8 cellular contexts compared by ENCODE assay signal in the genomic region with DNA sequence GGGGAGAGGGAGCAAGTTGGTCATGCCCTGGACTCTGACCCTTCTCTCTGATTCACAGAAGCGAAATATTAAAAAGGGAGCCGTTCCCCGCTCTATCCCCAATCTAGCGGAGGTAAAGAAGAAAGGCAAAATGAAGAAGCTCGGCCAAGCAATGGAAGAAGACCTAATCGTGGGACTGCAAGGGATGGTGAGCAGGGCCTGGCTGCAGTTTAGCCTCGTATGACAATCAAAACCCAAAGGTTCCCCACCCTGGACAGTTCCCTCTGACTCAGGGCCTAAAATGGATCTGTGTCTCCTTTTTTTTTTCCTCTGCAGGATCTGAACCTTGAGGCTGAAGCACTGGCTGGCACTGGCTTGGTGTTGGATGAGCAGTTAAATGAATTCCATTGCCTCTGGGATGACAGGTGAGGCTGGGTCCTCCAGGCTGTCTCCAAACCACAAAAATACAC. TPM values are rescaled to one million over a fixed set of nuclear protein-coding genes. Genes with fewer than 3 reads are reported as not detected.
DNase-seq lines count a peak whose midpoint lies in the region; ATAC-seq and TF ChIP-seq lines count a peak whose summit lies in the region.

No MANE protein-coding gene starts in this region.

- peak overlapping the region; percentile 27 for H3K27ac Mint-ChIP-seq in CD8-positive, alpha-beta T cell
- H3K27ac Mint-ChIP-seq in endothelial cell (ENCODE audit: unreplicated experiment) (peak overlapping the region; percentile 36), osteocyte (ENCODE audit: unreplicated experiment) (peak overlapping the region; percentile 98)

- no peaks in the 10 kb centered on the region for H3K9me3 ChIP-seq in CD8-positive, alpha-beta T cell (ENCODE audit: low read length)
- no peaks in the 10 kb centered on the region for H3K9me3 ChIP-seq in PC-9 (ENCODE audit: insufficient read depth, low read depth)

- ATAC-seq in CD8-positive, alpha-beta T cell = no peak

- H3K36me3 Mint-ChIP-seq in CD8-positive, alpha-beta T cell = peaks cover 32% of the 10 kb centered on the region
- peaks cover 10% of the 10 kb centered on the region for H3K36me3 Mint-ChIP-seq in endothelial cell (ENCODE audit: low read depth, unreplicated experiment)
- peaks cover 8% of the 10 kb centered on the region for H3K36me3 Mint-ChIP-seq in osteocyte (ENCODE audit: unreplicated experiment)

- no peak for TF ChIP-seq CTCF in CD8-positive, alpha-beta T cell (IDR thresholded peaks at IDR 0.05)
- TF ChIP-seq CTCF in PC-9 (conservative IDR thresholded peaks at IDR 0.05) (no peak), endothelial cell (IDR thresholded peaks at IDR 0.05; ENCODE audit: unreplicated experiment) (no peak), osteocyte (IDR thresholded peaks at IDR 0.05) (no peak)

- peak overlapping the region; percentile 94 for H3K4me3 Mint-ChIP-seq in CD8-positive, alpha-beta T cell
- H3K4me3 Mint-ChIP-seq in endothelial cell (ENCODE audit: unreplicated experiment) = peak overlapping the region; percentile 97
- H3K4me3 Mint-ChIP-seq in osteocyte (ENCODE audit: unreplicated experiment) = peak overlapping the region; percentile 91

- no peaks in the 10 kb centered on the region for H3K9me3 Mint-ChIP-seq in CD8-positive, alpha-beta T cell
- H3K9me3 Mint-ChIP-seq in endothelial cell (ENCODE audit: unreplicated experiment) (no peaks in the 10 kb centered on the region), osteocyte (ENCODE audit: unreplicated experiment) (peaks cover 16% of the 10 kb centered on the region)

- CTCF ChIA-PET in CD8-positive, alpha-beta T cell (lab: Charles Lee) = no interaction called here
- CTCF ChIA-PET in PC-9 (lab: Charles Lee) = no interaction called here

- POLR2A ChIA-PET in CD8-positive, alpha-beta T cell (lab: Charles Lee) = interaction anchor here (0.9 kb wide), 1 partner anchor 143 kb away, joined by 3 read pairs; no protein-coding TSS in a partner anchor
- POLR2A ChIA-PET in PC-9 (lab: Charles Lee; ENCODE audit: unreplicated experiment) = no interaction called here

- no peaks in the 10 kb centered on the region for H3K27me3 ChIP-seq in CD8-positive, alpha-beta T cell (ENCODE audit: insufficient read depth, low read length)
- H3K27me3 ChIP-seq in PC-9 (ENCODE audit: insufficient read depth, low read depth) = no peaks in the 10 kb centered on the region

- H3K27me3 Mint-ChIP-seq in CD8-positive, alpha-beta T cell (ENCODE audit: low read depth) = no peaks in the 10 kb centered on the region
- peaks cover 7% of the 10 kb centered on the region for H3K27me3 Mint-ChIP-seq in endothelial cell (ENCODE audit: unreplicated experiment)
- H3K27me3 Mint-ChIP-seq in osteocyte (ENCODE audit: unreplicated experiment) = no peaks in the 10 kb centered on the region

- no peaks in the 10 kb centered on the region for H3K9me2 ChIP-seq in PC-9 (ENCODE audit: insufficient read depth)

- H3K79me2 ChIP-seq in PC-9 (ENCODE audit: low read depth) = no peaks in the 10 kb centered on the region

- no peak overlapping the region for H3K4me3 ChIP-seq in CD8-positive, alpha-beta T cell (ENCODE audit: low read depth, low read length)
- H3K4me3 ChIP-seq in PC-9 = peak overlapping the region; percentile 58; the same call in 1 of the 2 replicates

- peaks cover 13% of the 10 kb centered on the region for H3K4me1 ChIP-seq in CD8-positive, alpha-beta T cell (ENCODE audit: insufficient read depth, low read length)
- H3K4me1 ChIP-seq in PC-9 (replicated peaks; ENCODE audit: insufficient read depth) = no peaks in the 10 kb centered on the region

- no peak for DNase-seq in CD8-positive, alpha-beta T cell
- DNase-seq in PC-9 = no peak
- DNase-seq in endothelial cell (ENCODE audit: low spot score) = no peak
- DNase-seq in osteocyte (ENCODE audit: extremely low spot score, unreplicated experiment) = no peak
- DNase-seq in NCI-H524 (lab: John Stamatoyannopoulos, UW) = no peak
- DNase-seq in cortex of kidney (lab: John Stamatoyannopoulos, UW) = no peak
- DNase-seq in HT-29 (ENCODE audit: low spot score) = no peak
- DNase-seq in NCI-H2171 (lab: John Stamatoyannopoulos, UW) = no peak

- H2AFZ ChIP-seq in PC-9 = no peak overlapping the region

- H3K36me3 ChIP-seq in CD8-positive, alpha-beta T cell (ENCODE audit: insufficient read depth, low read length) = no peaks in the 10 kb centered on the region
- no peaks in the 10 kb centered on the region for H3K36me3 ChIP-seq in PC-9 (ENCODE audit: low read depth)

- TSS peak; percentile 77 for BruUV-seq in PC-9 (replicated peaks; lab: Mats Ljungman, UMichigan)

- H4K20me1 ChIP-seq in PC-9 (ENCODE audit: insufficient read depth) = no peaks in the 10 kb centered on the region

- H3K4me2 ChIP-seq in PC-9 = peak overlapping the region; percentile 73

- no peaks in the 10 kb centered on the region for H3F3A ChIP-seq in PC-9 (ENCODE audit: insufficient read depth, low read depth)

- intact Hi-C loops in CD8-positive, alpha-beta T cell (cut with DNase I, micrococcal nuclease) = loop anchor here (1.0 to 10.0 kb wide), 11 partner anchors 92 to 731 kb away; partner anchors contain the start of genes EBP (in 1 of the 2), FTSJ1 (in 1 of the 2), OTUD5 (in 1 of the 2) and PIM2 (in 1 of the 2)
- intact Hi-C loops in PC-9 (cut with micrococcal nuclease; ENCODE audit: unreplicated experiment) = loop anchor here (5.0 kb wide), 1 partner anchor 94 kb away; the partner anchor contains the start of genes PQBP1 and TIMM17B

- H3K27ac ChIP-seq in CD8-positive, alpha-beta T cell (ENCODE audit: low read depth, low read length) = no peak overlapping the region
- 0 out of 2 replicates have a peak overlapping the region, but pooled peaks have one; percentile 16 for H3K27ac ChIP-seq in PC-9

- peaks cover 17% of the 10 kb centered on the region for H3K4me1 Mint-ChIP-seq in CD8-positive, alpha-beta T cell (ENCODE audit: low read depth)
- H3K4me1 Mint-ChIP-seq in endothelial cell (ENCODE audit: unreplicated experiment) (peaks cover 5% of the 10 kb centered on the region), osteocyte (ENCODE audit: unreplicated experiment) (peaks cover 11% of the 10 kb centered on the region)

RNA-seq across cellular contexts. Expression of gene HDAC6, which starts 1.0 kb away (rescaled TPM):
- 10 to 100 TPM; 73.8 to 80.7 TPM for total RNA-seq in CD8-positive, alpha-beta T cell
- total RNA-seq in PC-9 (2021) (44.2 and 48.5 TPM in 2 replicates), endothelial cell (ENCODE audit: unreplicated experiment) (122 TPM), osteocyte (108 and 124 TPM in 2 replicates)
- 60.6 and 65.2 TPM in 2 replicates for total RNA-seq in HT-29 (2014; rRNA removed; shearing (Covaris generic))

RNA-seq across cellular contexts. Expression of gene GATA1, which starts 16.4 kb away (rescaled TPM):
- not detected for total RNA-seq in CD8-positive, alpha-beta T cell
- total RNA-seq in PC-9 (2021) = not detected in 2 replicates
- total RNA-seq in endothelial cell (ENCODE audit: unreplicated experiment) = not detected
- total RNA-seq in osteocyte = not detected in 2 replicates
- total RNA-seq in HT-29 (2014; rRNA removed; shearing (Covaris generic)) = not detected in 2 replicates

RNA-seq across cellular contexts. Expression of gene ERAS, which starts 23.5 kb away (rescaled TPM):
- not detected for total RNA-seq in CD8-positive, alpha-beta T cell
- total RNA-seq in PC-9 (2021) = 0.50 TPM in 1 of 2 replicates, not detected in the other
- total RNA-seq in endothelial cell (ENCODE audit: unreplicated experiment) = not detected
- not detected in 2 replicates for total RNA-seq in osteocyte
- total RNA-seq in HT-29 (2014; rRNA removed; shearing (Covaris generic)) = not detected in 2 replicates

RNA-seq across cellular contexts. Expression of gene PCSK1N, which starts 32.6 kb away (rescaled TPM):
- total RNA-seq in CD8-positive, alpha-beta T cell = 1 to 10 TPM; 4.4 to 4.9 TPM
- not detected in 2 replicates for total RNA-seq in PC-9 (2021)
- 2.0 TPM for total RNA-seq in endothelial cell (ENCODE audit: unreplicated experiment)
- 13.1 and 14.8 TPM in 2 replicates for total RNA-seq in osteocyte
- total RNA-seq in HT-29 (2014; rRNA removed; shearing (Covaris generic)) = not detected in 2 replicates

RNA-seq across cellular contexts. Expression of gene GLOD5, which starts 41.3 kb away (rescaled TPM):
- not detected for total RNA-seq in CD8-positive, alpha-beta T cell
- total RNA-seq in PC-9 (2021) (not detected in 2 replicates), endothelial cell (ENCODE audit: unreplicated experiment) (not detected), osteocyte (not detected in 2 replicates)
- 0.63 TPM in 1 of 2 replicates, not detected in the other for total RNA-seq in HT-29 (2014; rRNA removed; shearing (Covaris generic))

Comparison
In these comparisons a context has a peak if more than half of its experiments do, and no peak if none do; other contexts are left out.
1. H3K27ac Mint-ChIP-seq: peak in every context shown above with its lines; median percentile 98 in osteocyte; 36 in endothelial cell; 27 in CD8-positive, alpha-beta T cell.